ENCODE assay signal across 8 cellular contexts in genomic region chr3:158802399-158803023, GRCh38. TPM values are rescaled to one million over a fixed set of nuclear protein-coding genes. Genes with fewer than 3 reads are reported as not detected.
A peak's percentile ranks its signal among the peaks of the same experiment; 100 is the strongest.
DNase-seq lines count a peak whose midpoint lies in the region; ATAC-seq and TF ChIP-seq lines count a peak whose summit lies in the region.

No MANE protein-coding gene starts in this region.

- peak; percentile 0 to 4 for DNase-seq in stimulated activated CD8-positive, alpha-beta memory T cell treated with anti-CD3 and anti-CD28 coated beads, Interleukin-2, amount 100 ng/mL, for 48 hours (ENCODE audit: low read depth in 2 of 2)
- DNase-seq in stimulated activated CD8-positive, alpha-beta memory T cell treated with anti-CD3 and anti-CD28 coated beads, Interleukin-4, amount 100 ng/mL, for 48 hours: no peak
- peak; percentile 77 for DNase-seq in NOMO-1 treated with dmso at 0.1 percent for 144 hours (lab: John Stamatoyannopoulos, UW; ENCODE audit: unreplicated experiment)
- DNase-seq in MCF 10A (ENCODE audit: unreplicated experiment): no peak
- peak in 12 of 49 donors; percentile 8 to 67 (median 43) for DNase-seq in substantia nigra (lab: John Stamatoyannopoulos, UW)
- DNase-seq in NCI-H526 treated with DMSO at 0.1 percent for 48 hours (lab: John Stamatoyannopoulos, UW): no peak

- no peaks in the 10 kb centered on the region for H3K9me3 Mint-ChIP-seq in MCF 10A (ENCODE audit: unreplicated experiment)

- ATAC-seq in HG02840 (IDR thresholded peaks at IDR 0.05; ENCODE audit: low FRiP score, unreplicated experiment): peak; percentile 33

- intact Hi-C loops in MCF 10A (cut with micrococcal nuclease): no loop called here

- POLR2A ChIA-PET in MCF 10A (lab: Yijun Ruan, JAX): interaction anchor here (1.0 to 3.2 kb wide), 7 partner anchors 9 to 1302 kb away, joined by 3 to 18 read pairs (median 4); partner anchors contain the start of gene LXN

- CTCF ChIA-PET in MCF 10A (lab: Yijun Ruan, JAX): interaction anchor here (0.7 to 3.8 kb wide), 7 partner anchors 8 to 75 kb away, joined by 3 to 26 read pairs (median 10); no protein-coding TSS in a partner anchor

- peak overlapping the region; percentile 86 for H3K27ac Mint-ChIP-seq in MCF 10A (ENCODE audit: low read depth, unreplicated experiment)

- peaks cover 23% of the 10 kb centered on the region for H3K4me1 Mint-ChIP-seq in MCF 10A (ENCODE audit: insufficient read depth, unreplicated experiment)

- H3K27me3 Mint-ChIP-seq in MCF 10A (ENCODE audit: insufficient read depth, unreplicated experiment): no peaks in the 10 kb centered on the region

- peak overlapping the region; percentile 72 for H3K27ac ChIP-seq in layer of hippocampus (ENCODE audit: low read depth, low read length)
- peak overlapping the region; percentile 80 for H3K27ac ChIP-seq in substantia nigra (ENCODE audit: low read depth, low read length, poor library complexity, severe bottlenecking)

- no peaks in the 10 kb centered on the region for H3K27me3 ChIP-seq in layer of hippocampus (ENCODE audit: control insufficient read depth, insufficient read depth, low read length)

- peaks cover 21% of the 10 kb centered on the region for H3K36me3 Mint-ChIP-seq in MCF 10A (ENCODE audit: insufficient read depth, unreplicated experiment)

- TF ChIP-seq CTCF in MCF 10A (IDR thresholded peaks at IDR 0.05; ENCODE audit: unreplicated experiment): no peak

- BruUV-seq in MCF 10A (replicated peaks; lab: Mats Ljungman, UMichigan): no TSS peak

- H3K4me3 Mint-ChIP-seq in MCF 10A (ENCODE audit: unreplicated experiment): peak overlapping the region; percentile 81

RNA-seq across cellular contexts. Expression of gene MFSD1, which starts 0.7 kb away (rescaled TPM):
- 28.9 and 34.7 TPM in 2 replicates for total RNA-seq in MCF 10A (2022)

Comparison
In these comparisons a context has a peak if more than half of its experiments do, and no peak if none do; other contexts are left out.
1. DNase-seq: peak in stimulated activated CD8-positive, alpha-beta memory T cell treated with anti-CD3 and anti-CD28 coated beads, Interleukin-2, amount 100 ng/mL, for 48 hours (2 of 2) and NOMO-1 treated with dmso at 0.1 percent for 144 hours (single experiment); none in stimulated activated CD8-positive, alpha-beta memory T cell treated with anti-CD3 and anti-CD28 coated beads, Interleukin-4, amount 100 ng/mL, for 48 hours (single experiment), MCF 10A (single experiment) and NCI-H526 treated with DMSO at 0.1 percent for 48 hours (single experiment).